ENCODE assay signal across 1 cellular context in genomic region chr1:17047924-17048323, GRCh38.
TF ChIP-seq lines count a peak whose summit lies in the region.

No MANE protein-coding gene starts in this region.

TF ChIP-seq in GM23338, 12 proteins besides CTCF, POLR2A, EP300 and RAD21 (continued from another document):
- TF ChIP-seq ZNF462 (CRISPR knock-in tag; IDR thresholded peaks at IDR 0.05) (no peak), REST (IDR thresholded peaks at IDR 0.05; ENCODE audit: unreplicated experiment) (no peak), JUNB (IDR thresholded peaks at IDR 0.05; ENCODE audit: unreplicated experiment) (no peak), STAT1 (IDR thresholded peaks at IDR 0.05; ENCODE audit: unreplicated experiment) (no peak), EZH2 (IDR thresholded peaks at IDR 0.05; ENCODE audit: low read depth, unreplicated experiment) (no peak), ETS1 (IDR thresholded peaks at IDR 0.05) (no peak), ZNF331 (CRISPR knock-in tag; IDR thresholded peaks at IDR 0.05; ENCODE audit: low read depth) (no peak), CREB1 (CRISPR knock-in tag; IDR thresholded peaks at IDR 0.05; ENCODE audit: low read depth) (no peak)
